Comparison of ENCODE assay signal across 26 cellular contexts in the genomic region with DNA sequence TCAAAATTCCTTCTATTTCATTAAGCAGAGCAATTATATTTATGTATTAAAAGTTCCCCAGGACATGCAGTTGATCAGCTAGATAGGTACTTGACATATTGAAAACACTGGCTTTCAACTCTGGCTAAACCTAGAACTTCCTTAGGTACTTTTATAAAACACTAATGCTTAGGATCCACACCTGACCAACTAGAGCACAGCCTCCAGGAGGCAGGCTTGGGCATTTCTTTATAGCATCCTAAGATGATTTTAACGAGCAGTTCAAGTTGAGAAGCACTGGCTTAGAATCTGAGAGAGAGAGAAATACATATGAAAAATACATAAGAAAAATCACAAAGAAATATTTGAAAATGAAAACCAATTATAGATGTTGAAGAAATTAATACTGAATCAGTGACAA. TPM values are rescaled to one million over a fixed set of nuclear protein-coding genes. Genes with fewer than 3 reads are reported as not detected.
DNase-seq lines count a peak whose midpoint lies in the region; ATAC-seq and TF ChIP-seq lines count a peak whose summit lies in the region.
"Had no signal": no experiment of that assay in that cellular context is flagged by ENCODE, and none has a peak within 500 bp of the region (broad histone marks: within the 10 kb centered on the region; RNA-seq: fewer than 3 reads in every experiment).

No MANE protein-coding gene starts in this region.

- no peaks in the 10 kb centered on the region for H3K9me2 ChIP-seq in PC-3 (replicated peaks; ENCODE audit: low read length)

- H4K5ac ChIP-seq in H9 (ENCODE audit: insufficient read length, low read depth, low read length) = no peak overlapping the region

- H2AK5ac ChIP-seq in H9 (ENCODE audit: insufficient read length, low read length) = no peak overlapping the region

- H3K18ac ChIP-seq in H9 (ENCODE audit: insufficient read length, low read depth, low read length) = no peak overlapping the region

- CTCF ChIA-PET in PC-3 (lab: Charles Lee) = no interaction called here

- no peak overlapping the region for H3K4me3 Mint-ChIP-seq in H9
- H3K4me3 Mint-ChIP-seq: CD4-positive, alpha-beta T cell had no signal

- H3K9me3 ChIP-seq in H9 (ENCODE audit: control insufficient read depth, low read depth, low read length) (no peaks in the 10 kb centered on the region), PC-3 (ENCODE audit: low read length) (no peaks in the 10 kb centered on the region)
- H3K9me3 ChIP-seq: BLaER1 had no signal

- H3K9me3 Mint-ChIP-seq in H9 = no peaks in the 10 kb centered on the region
- H3K9me3 Mint-ChIP-seq: CD4-positive, alpha-beta T cell had no signal

- no peak overlapping the region for H2BK15ac ChIP-seq in H9 (ENCODE audit: low read depth, low read length)

- H2BK20ac ChIP-seq in H9 (ENCODE audit: low read depth, low read length, poor library complexity, severe bottlenecking) = no peak overlapping the region

- peak; percentile 43; the same call in 1 of the 2 replicates for ATAC-seq in PC-3
- ATAC-seq in GM21423 (IDR thresholded peaks at IDR 0.05; ENCODE audit: unreplicated experiment) = no peak
- no peak for ATAC-seq in HG03159 (IDR thresholded peaks at IDR 0.05; ENCODE audit: unreplicated experiment)
- ATAC-seq: Right ventricle myocardium inferior had no signal

- no peak overlapping the region for H3K27ac Mint-ChIP-seq in H9
- H3K27ac Mint-ChIP-seq: CD4-positive, alpha-beta T cell had no signal

- H2BK12ac ChIP-seq in H9 (ENCODE audit: insufficient read length, low read depth, low read length) = no peak overlapping the region

- no peak overlapping the region for H3K4ac ChIP-seq in H9 (ENCODE audit: low read depth, low read length)

- H3F3A ChIP-seq in PC-3 (ENCODE audit: low read length, unreplicated experiment) = no peaks in the 10 kb centered on the region

- H3K23ac ChIP-seq in H9 (ENCODE audit: insufficient read length, low read depth, low read length) = no peak overlapping the region

- WGBS in H9 (ENCODE audit: extremely low coverage, insufficient read length, low lambda C conversion rate) = no CpG with 5 or more reads among the region's 1 CpG

- H4K20me1 ChIP-seq in H9 (ENCODE audit: control insufficient read depth, insufficient read depth, insufficient read length) = no peaks in the 10 kb centered on the region
- no peaks in the 10 kb centered on the region for H4K20me1 ChIP-seq in PC-3 (ENCODE audit: low read length)
- H4K20me1 ChIP-seq: BLaER1 had no signal

- H3K23me2 ChIP-seq in H9 (ENCODE audit: insufficient read length, low read depth, low read length, poor library complexity, severe bottlenecking) = no peaks in the 10 kb centered on the region

- H2BK120ac ChIP-seq in H9 (ENCODE audit: low read depth, low read length, poor library complexity, severe bottlenecking) = no peak overlapping the region

- POLR2A ChIA-PET in PC-3 (lab: Charles Lee; ENCODE audit: unreplicated experiment) = no interaction called here

- H2BK5ac ChIP-seq in H9 (ENCODE audit: insufficient read length, low read length) = no peak overlapping the region

- no peaks in the 10 kb centered on the region for H3K27me3 Mint-ChIP-seq in H9 (ENCODE audit: low read depth)

- H2AFZ ChIP-seq in H9 (ENCODE audit: low read length) (no peak overlapping the region), PC-3 (ENCODE audit: low read length) (no peak overlapping the region)

- BruUV-seq in PC-3 (replicated peaks; lab: Mats Ljungman, UMichigan) = no TSS peak

- no peak overlapping the region for H3K56ac ChIP-seq in H9 (ENCODE audit: insufficient read length, low read depth, low read length)

- H3K36me3 Mint-ChIP-seq in H9 (ENCODE audit: insufficient read depth in 1 of 3, low read depth in 3 of 3) = no peaks in the 10 kb centered on the region

- H3K79me1 ChIP-seq in H9 (ENCODE audit: insufficient read depth, low read depth, low read length, poor library complexity, severe bottlenecking) = no peaks in the 10 kb centered on the region

- H3K27ac ChIP-seq in H9 (ENCODE audit: insufficient read length, low read depth, low read length) (no peak overlapping the region), PC-3 (ENCODE audit: low read length) (no peak overlapping the region)
- H3K27ac ChIP-seq: BLaER1 had no signal

- no peak overlapping the region for H3K14ac ChIP-seq in H9 (ENCODE audit: insufficient read depth, low read length)

- H4K91ac ChIP-seq in H9 (ENCODE audit: insufficient read length, low read depth, low read length) = no peak overlapping the region

- H3K79me2 ChIP-seq in H9 (ENCODE audit: insufficient read depth, low read length) (no peaks in the 10 kb centered on the region), PC-3 (ENCODE audit: low read length) (no peaks in the 10 kb centered on the region)

- no peak overlapping the region for H3T11ph ChIP-seq in H9 (ENCODE audit: low read length)

- H3K4me1 ChIP-seq in H9 (ENCODE audit: insufficient read depth, low read length) = no peaks in the 10 kb centered on the region
- no peaks in the 10 kb centered on the region for H3K4me1 ChIP-seq in PC-3 (ENCODE audit: insufficient read depth, low read length)
- H3K4me1 ChIP-seq: BLaER1 had no signal

- H4K8ac ChIP-seq in H9 (replicated peaks; ENCODE audit: insufficient read length, low read depth, low read length) = no peak overlapping the region

- no peaks in the 10 kb centered on the region for H3K4me1 Mint-ChIP-seq in H9

- peak; percentile 31; the same call in 2 of the 3 replicates for TF ChIP-seq CTCF in H9 (conservative IDR thresholded peaks at IDR 0.05)
- TF ChIP-seq CTCF in PC-3 (conservative IDR thresholded peaks at IDR 0.05; ENCODE audit: low read depth, low read length) = peak; percentile 43; the same call in 1 of the 2 replicates
- peak; percentile 10 for TF ChIP-seq CTCF in epithelial cell of proximal tubule (conservative IDR thresholded peaks at IDR 0.05; ENCODE audit: low read depth, low read length)

- H3K36me3 ChIP-seq in PC-3 (ENCODE audit: low read depth, low read length) = no peaks in the 10 kb centered on the region
- H3K36me3 ChIP-seq: BLaER1 had no signal

- DNase-seq in DMS 273 (lab: John Stamatoyannopoulos, UW; ENCODE audit: unreplicated experiment) = peak; percentile 19
- DNase-seq in DMS 273 treated with DMSO at 0.1 percent for 48 hours (lab: John Stamatoyannopoulos, UW) = no peak
- DNase-seq in H9 = no peak
- peak; percentile 12 for DNase-seq in PC-3
- DNase-seq in epithelial cell of proximal tubule (ENCODE audit: low read depth) = no peak
- DNase-seq in NCI-H446 treated with DMSO at 0.1 percent for 48 hours (lab: John Stamatoyannopoulos, UW) = no peak
- DNase-seq: 8988T; ACHN; CD4-positive, alpha-beta T cell; DMS79 treated with DMSO at 0.1 percent for 48 hours; GF-D8; KG1; NCI-H1092 treated with DMSO at 0.1 percent for 48 hours; NCI-H1436; NCI-H187; NCI-H2081 treated with DMSO at 0.1 percent for 48 hours; NCI-H524 treated with DMSO at 0.1 percent for 48 hours; NCI-H774 had no signal

- H3K4me2 ChIP-seq in H9 (ENCODE audit: insufficient read depth, insufficient read length, low read length) (no peak overlapping the region), PC-3 (ENCODE audit: low read length) (no peak overlapping the region)
- H3K4me2 ChIP-seq: BLaER1 had no signal

- H3K27me3 ChIP-seq in H9 (ENCODE audit: insufficient read depth, low read length) (no peaks in the 10 kb centered on the region), PC-3 (ENCODE audit: low read length) (no peaks in the 10 kb centered on the region)
- H3K27me3 ChIP-seq: BLaER1 had no signal

- no peak overlapping the region for H3K4me3 ChIP-seq in PC-3 (ENCODE audit: low read length)
- no peak overlapping the region for H3K4me3 ChIP-seq in epithelial cell of proximal tubule (ENCODE audit: low read depth, low read length)
- H3K4me3 ChIP-seq: BLaER1 had no signal

- no peak overlapping the region for H3K9ac ChIP-seq in H9 (ENCODE audit: extremely low read depth, insufficient read length, low read length)
- no peak overlapping the region for H3K9ac ChIP-seq in PC-3 (ENCODE audit: low read length)
- H3K9ac ChIP-seq: BLaER1 had no signal

- intact Hi-C loops in PC-3 (cut with micrococcal nuclease) = no loop called here

RNA-seq across cellular contexts. Expression of gene SLC26A5, which starts 20.8 kb away (rescaled TPM):
- total RNA-seq in H9 (2021) (0.11 TPM in 1 of 2 replicates, not detected in the other), PC-3 (2014; rRNA removed) (0.29 and 0.86 TPM in 2 replicates), epithelial cell of proximal tubule (not detected in 2 replicates)
- total RNA-seq: CD4-positive, alpha-beta T cell; H4; Right ventricle myocardium inferior; RPMI7951; SK-MEL-5; T-helper 1 cell treated with Interleukin-12 subunit alpha and Interleukin-12 subunit beta and Interleukin-4 antibody, amounts not matched to agents 30 ng/mL and 1 ng/mL, for 36 hours had no signal

Comparison
In these comparisons a context has a peak if more than half of its experiments do, and no peak if none do; other contexts are left out.
1. DNase-seq: peak in DMS 273 (single experiment) and PC-3 (single experiment); none in DMS 273 treated with DMSO at 0.1 percent for 48 hours (single experiment), H9 (single experiment), epithelial cell of proximal tubule (single experiment) and NCI-H446 treated with DMSO at 0.1 percent for 48 hours (single experiment).
2. Peak in every context shown above with its lines, with median percentiles within 50 percentile points of each other: CTCF ChIP-seq.